8 cellular contexts compared by ENCODE assay signal in the genomic region with DNA sequence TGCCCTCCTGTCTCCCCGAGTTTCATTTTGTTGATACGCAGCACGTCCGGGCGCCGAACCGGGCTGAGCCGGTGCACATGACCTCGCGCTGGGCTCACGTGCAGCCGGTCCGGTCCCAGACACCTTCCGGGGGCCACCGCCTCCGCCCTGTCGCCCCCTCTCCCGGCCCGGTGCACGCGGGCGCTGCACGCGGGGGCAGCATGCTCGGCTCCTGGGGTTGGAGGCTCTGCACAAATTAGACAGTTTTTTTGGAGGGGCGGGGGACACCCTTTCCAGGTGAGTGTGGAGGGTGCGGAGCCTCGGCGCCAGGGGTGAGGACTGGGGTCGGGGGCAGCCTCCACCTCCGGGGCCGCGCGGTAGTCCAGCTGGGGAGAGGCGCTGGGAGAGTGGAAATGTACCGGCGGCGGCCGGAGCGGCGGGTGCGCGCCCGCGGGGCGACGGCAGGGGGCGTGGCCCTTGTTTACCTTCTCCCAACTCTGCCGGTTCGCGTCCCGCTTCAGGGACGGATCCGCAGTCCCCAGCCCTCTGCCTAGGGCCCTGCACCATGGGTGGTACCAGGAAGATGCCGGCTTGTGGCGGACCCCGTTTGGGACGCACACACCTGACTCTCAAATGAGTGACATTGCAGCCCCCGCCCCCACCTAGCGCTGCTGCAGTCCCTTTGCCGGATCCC. TPM values are rescaled to one million over a fixed set of nuclear protein-coding genes. Genes with fewer than 3 reads are reported as not detected.
A peak's percentile ranks its signal among the peaks of the same experiment; 100 is the strongest.
DNase-seq lines count a peak whose midpoint lies in the region; ATAC-seq, FAIRE-seq and TF ChIP-seq lines count a peak whose summit lies in the region.

No MANE protein-coding gene starts in this region.

- H3K9ac ChIP-seq in mucosa of rectum (ENCODE audit: low read depth in 1 of 2, low read length in 2 of 2): peak overlapping the region; percentile 76 to 94

- H3K4me3 ChIP-seq in mucosa of rectum (ENCODE audit: low read length in 2 of 2): peak overlapping the region; percentile 79 to 85

- peak; percentile 12 for ATAC-seq in HG03039 (IDR thresholded peaks at IDR 0.05; ENCODE audit: unreplicated experiment)

- H3K4me1 ChIP-seq in mucosa of rectum (ENCODE audit: control insufficient read depth in 2 of 2, insufficient read depth in 2 of 2, low read length in 2 of 2): peaks cover 15 to 18% of the 10 kb centered on the region in 2 donors

- peak; percentile 90 for FAIRE-seq in GM12892 (lab: Jason Lieb, UNC)

- no peaks in the 10 kb centered on the region for H3K36me3 ChIP-seq in mucosa of rectum (ENCODE audit: control insufficient read depth in 2 of 2, insufficient read depth in 2 of 2, low read length in 2 of 2)

- peak; percentile 83 for DNase-seq in 8988T
- DNase-seq in GM12892 (ENCODE audit: insufficient read length): peak; percentile 68
- peak; percentile 95 for DNase-seq in NCI-H69 (lab: John Stamatoyannopoulos, UW)
- peak; percentile 91 for DNase-seq in activated CD8-positive, alpha-beta memory T cell treated with anti-CD3 and anti-CD28 coated beads, Interleukin-2, amount 50 U/mL, for 48 hours
- DNase-seq in epithelial cell of prostate (ENCODE audit: low read depth, low spot score): no peak
- peak; percentile 66 to 71 for DNase-seq in stimulated activated CD8-positive, alpha-beta memory T cell treated with anti-CD3 and anti-CD28 coated beads, Interleukin-7, amount 100 ng/mL, for 48 hours (ENCODE audit: extremely low read depth in 1 of 2, low read depth in 1 of 2)

- no peaks in the 10 kb centered on the region for H3K27me3 ChIP-seq in mucosa of rectum (ENCODE audit: control insufficient read depth in 2 of 2, insufficient read depth in 2 of 2, low read length in 2 of 2)

- no peaks in the 10 kb centered on the region for H3K9me3 ChIP-seq in mucosa of rectum (ENCODE audit: control insufficient read depth in 2 of 2, low read length in 2 of 2)

- TF ChIP-seq POLR2A in GM12892 (IDR thresholded peaks at IDR 0.05; ENCODE audit: low read depth, low read length): no peak; the same call in 1 of the 2 replicates

- H3K27ac ChIP-seq in epithelial cell of prostate (peak overlapping the region; percentile 87), mucosa of rectum (ENCODE audit: low read depth in 2 of 2, low read length in 2 of 2) (peak overlapping the region; percentile 98)

RNA-seq across cellular contexts. Expression of gene JADE2, which starts 1.1 kb away (rescaled TPM):
- 18.1 TPM for polyA plus RNA-seq in GM12892 (2012; ENCODE audit: missing spikeins)
